In the genomic region with DNA sequence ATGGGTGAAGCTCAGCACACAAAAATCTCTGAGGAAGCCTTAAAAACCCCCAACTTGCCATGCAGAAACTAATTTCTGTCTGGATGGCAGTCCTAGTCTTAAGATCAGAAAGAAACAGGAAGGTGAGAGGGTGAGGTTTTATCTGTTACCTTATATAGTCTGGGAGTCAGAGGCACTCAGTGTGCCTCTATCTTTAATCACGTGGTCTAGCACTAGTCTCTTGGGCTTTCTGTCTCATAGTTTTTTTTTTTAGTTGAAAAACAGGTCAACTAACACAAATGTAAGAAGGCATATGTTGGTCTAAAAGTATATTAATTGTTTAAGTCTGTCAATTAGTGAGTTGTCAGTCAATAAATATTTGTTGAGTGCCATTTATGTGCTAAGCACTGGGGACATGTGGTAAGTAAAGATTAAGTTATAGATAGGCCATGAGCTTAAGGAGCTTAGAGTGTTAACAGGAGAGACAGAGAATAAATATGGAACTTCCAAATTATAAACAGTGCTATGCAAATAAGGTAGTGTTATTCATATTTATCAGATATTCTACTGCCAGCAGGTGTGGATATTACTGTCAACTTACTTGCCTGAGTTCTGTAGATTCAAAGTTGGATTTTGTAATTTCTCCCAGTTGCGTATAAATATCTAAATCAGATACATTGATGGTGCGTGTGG, we compare ENCODE assay signal across 8 cellular contexts.
A peak's percentile ranks its signal among the peaks of the same experiment; 100 is the strongest.
DNase-seq lines count a peak whose midpoint lies in the region; ATAC-seq lines count a peak whose summit lies in the region.

No MANE protein-coding gene starts in this region.

- DNase-seq in memory B cell (ENCODE audit: low spot score in 2 of 2) (peak in 1 of 2 donors; percentile 23), NCI-H1417 treated with DMSO at 0.1 percent for 48 hours (lab: John Stamatoyannopoulos, UW) (no peak), LoVo (ENCODE audit: low spot score) (no peak), NCI-H1930 (lab: John Stamatoyannopoulos, UW) (no peak), NCI-H82 treated with DMSO at 0.1 percent for 48 hours (lab: John Stamatoyannopoulos, UW; ENCODE audit: unreplicated experiment) (no peak)

- peak overlapping the region; percentile 93 for H3K27ac Mint-ChIP-seq in memory B cell

- H3K36me3 Mint-ChIP-seq in memory B cell, result peaks cover 29% of the 10 kb centered on the region

- peaks cover 35% of the 10 kb centered on the region for H3K4me1 Mint-ChIP-seq in memory B cell

- peaks cover 1% of the 10 kb centered on the region for H3K9me3 Mint-ChIP-seq in memory B cell

- peak; percentile 68 for ATAC-seq in GM18520 (IDR thresholded peaks at IDR 0.05; ENCODE audit: unreplicated experiment)
- peak; percentile 76 for ATAC-seq in GM21723 (IDR thresholded peaks at IDR 0.05; ENCODE audit: unreplicated experiment)
- peak; percentile 68 for ATAC-seq in HG03571 (IDR thresholded peaks at IDR 0.05; ENCODE audit: unreplicated experiment)
- ATAC-seq in memory B cell (ENCODE audit: low read depth), result peak; percentile 77

- no peaks in the 10 kb centered on the region for H3K27me3 Mint-ChIP-seq in memory B cell

- H3K4me3 Mint-ChIP-seq in memory B cell, result peak overlapping the region; percentile 72
